In the genomic region with DNA sequence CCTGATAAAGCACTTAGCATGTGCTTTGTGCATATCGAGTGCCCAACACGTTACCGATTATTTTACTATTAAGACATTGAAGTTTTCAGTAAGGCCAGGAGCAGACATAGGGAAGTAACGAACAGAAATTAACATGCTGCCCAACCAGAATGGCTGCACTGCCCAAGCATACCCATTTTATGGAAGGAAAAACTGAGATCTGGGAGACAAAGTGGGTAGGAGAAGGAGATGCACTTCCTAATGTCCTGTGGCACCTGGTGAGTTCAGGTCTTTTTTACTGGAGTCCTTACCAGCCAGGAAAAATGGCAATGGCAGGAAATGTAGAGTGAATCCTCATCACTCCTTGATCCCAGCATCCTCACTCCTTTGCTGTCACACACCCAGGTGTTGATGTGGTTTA, we compare ENCODE assay signal across 27 cellular contexts.
"Had no signal": no experiment of that assay in that cellular context is flagged by ENCODE, and none has a peak within 500 bp of the region (broad histone marks: within the 10 kb centered on the region; RNA-seq: fewer than 3 reads in every experiment).

No MANE protein-coding gene starts in this region.

- DNase-seq: islet precursor cell; left ventricle myocardium inferior; midbrain; mucosa of descending colon; naive thymus-derived CD4-positive, alpha-beta T cell; nucleus accumbens; pancreas; posterior cingulate gyrus; retina; right cardiac atrium; sigmoid colon; small intestine; spleen; stimulated activated CD4-positive, alpha-beta T cell treated with anti-CD3 and anti-CD28 coated beads, Interleukin-4, amount 100 ng/mL, for 4 hours; stimulated activated CD8-positive, alpha-beta memory T cell treated with anti-CD3 and anti-CD28 coated beads, Interleukin-4, amount 100 ng/mL, for 48 hours; stimulated activated naive CD4-positive, alpha-beta T cell treated with Interleukin-2 at 50 U/mL for 16 hours; stimulated activated naive CD8-positive, alpha-beta T cell treated with anti-CD3 and anti-CD28 coated beads, Interleukin-15, amount 100 ng/mL, for 72 hours; tibial artery; trophoblast cell; upper lobe of right lung had no signal

- H3K27ac Mint-ChIP-seq: naive thymus-derived CD4-positive, alpha-beta T cell; natural killer cell treated with Interleukin-12 subunit alpha and Interleukin-12 subunit beta and Interleukin-15 and Interleukin-18, amount 100 ng/mL, for 72 hours; stimulated activated memory B cell treated with anti-CD40 and anti-IgM and Interleukin-4, amounts not matched to agents 10 μg/mL and 1 μg/mL and 100 μg/mL, for 72 hours; stimulated activated naive CD8-positive, alpha-beta T cell treated with anti-CD3 and anti-CD28 coated beads, Interleukin-15, amount 100 ng/mL, for 72 hours had no signal

- H3K4me2 ChIP-seq: hepatocyte had no signal

- H3K79me2 ChIP-seq: hepatocyte had no signal

- H3K27ac ChIP-seq: hepatocyte, pancreas, prostate gland, sigmoid colon, spleen, thoracic aorta, tibial artery, upper lobe of right lung, vagina had no signal

- H3K4me3 Mint-ChIP-seq: naive thymus-derived CD4-positive, alpha-beta T cell; natural killer cell treated with Interleukin-12 subunit alpha and Interleukin-12 subunit beta and Interleukin-15 and Interleukin-18, amount 100 ng/mL, for 72 hours; stimulated activated memory B cell treated with anti-CD40 and anti-IgM and Interleukin-4, amounts not matched to agents 10 μg/mL and 1 μg/mL and 100 μg/mL, for 72 hours; stimulated activated naive CD8-positive, alpha-beta T cell treated with anti-CD3 and anti-CD28 coated beads, Interleukin-15, amount 100 ng/mL, for 72 hours had no signal

- H3K36me3 ChIP-seq: left ventricle myocardium inferior, pancreas, prostate gland, sigmoid colon, spleen, thoracic aorta, tibial artery, upper lobe of right lung, vagina had no signal

- H3K27me3 Mint-ChIP-seq: naive thymus-derived CD4-positive, alpha-beta T cell; natural killer cell treated with Interleukin-12 subunit alpha and Interleukin-12 subunit beta and Interleukin-15 and Interleukin-18, amount 100 ng/mL, for 72 hours; stimulated activated memory B cell treated with anti-CD40 and anti-IgM and Interleukin-4, amounts not matched to agents 10 μg/mL and 1 μg/mL and 100 μg/mL, for 72 hours; stimulated activated naive CD8-positive, alpha-beta T cell treated with anti-CD3 and anti-CD28 coated beads, Interleukin-15, amount 100 ng/mL, for 72 hours had no signal

- H3K9me3 ChIP-seq: mucosa of descending colon, pancreas, prostate gland, upper lobe of right lung, vagina had no signal

- H2AFZ ChIP-seq: hepatocyte had no signal

- H3K27me3 ChIP-seq: hepatocyte, pancreas, sigmoid colon, spleen, tibial artery, upper lobe of right lung, vagina had no signal

- H3K4me1 ChIP-seq: pancreas, prostate gland, sigmoid colon, tibial artery, upper lobe of right lung, vagina had no signal

- H3K4me3 ChIP-seq: hepatocyte, left ventricle myocardium inferior, lung, mucosa of descending colon, pancreas, prostate gland, sigmoid colon, spleen, thoracic aorta, tibial artery, upper lobe of right lung, vagina had no signal

- ATAC-seq: mucosa of descending colon; naive thymus-derived CD4-positive, alpha-beta T cell; natural killer cell treated with Interleukin-12 subunit alpha and Interleukin-12 subunit beta and Interleukin-15 and Interleukin-18, amount 100 ng/mL, for 72 hours; pancreas; right cardiac atrium; stimulated activated memory B cell treated with anti-CD40 and anti-IgM and Interleukin-4, amounts not matched to agents 10 μg/mL and 1 μg/mL and 100 μg/mL, for 72 hours; stimulated activated naive CD8-positive, alpha-beta T cell treated with anti-CD3 and anti-CD28 coated beads, Interleukin-15, amount 100 ng/mL, for 72 hours; upper lobe of right lung had no signal

- H3K36me3 Mint-ChIP-seq: natural killer cell treated with Interleukin-12 subunit alpha and Interleukin-12 subunit beta and Interleukin-15 and Interleukin-18, amount 100 ng/mL, for 72 hours; stimulated activated memory B cell treated with anti-CD40 and anti-IgM and Interleukin-4, amounts not matched to agents 10 μg/mL and 1 μg/mL and 100 μg/mL, for 72 hours had no signal
